ENCODE assay signal across 26 cellular contexts in the genomic region with DNA sequence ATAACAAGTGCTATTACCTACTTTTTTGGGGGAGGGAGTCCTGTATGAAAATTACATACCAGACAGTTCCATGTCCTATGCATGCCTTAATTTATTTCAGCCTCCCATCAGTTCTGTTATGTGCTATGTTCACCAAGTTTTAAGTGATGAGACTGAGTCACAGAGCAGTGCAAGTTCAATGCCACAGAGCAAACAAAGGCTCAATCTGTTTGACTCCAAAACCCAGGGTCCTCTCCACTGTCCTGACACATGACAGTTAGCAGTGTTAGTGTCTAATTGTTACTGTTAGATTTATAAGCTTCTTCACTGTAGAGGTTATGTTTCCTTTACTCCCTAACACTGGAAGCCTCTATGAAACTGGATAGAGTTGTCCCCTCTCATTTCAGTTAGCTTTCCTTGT.
"Had no signal": no experiment of that assay in that cellular context is flagged by ENCODE, and none has a peak within 500 bp of the region (broad histone marks: within the 10 kb centered on the region; RNA-seq: fewer than 3 reads in every experiment).

No MANE protein-coding gene starts in this region.

- H3K27ac ChIP-seq: brain microvascular endothelial cell, epithelial cell of prostate, esophagus squamous epithelium, WERI-Rb-1 had no signal

- ATAC-seq: activated CD4-positive, CD25-positive, alpha-beta regulatory T cell treated with anti-CD3 and anti-CD28 coated beads, Interleukin-2, amount 50 U/mL, for 24 hours; activated CD8-positive, alpha-beta T cell treated with anti-CD3 and anti-CD28 coated beads for 36 hours; activated T-cell treated with anti-CD3 and anti-CD28 coated beads, Interleukin-2, amount 50 U/mL, for 4 hours; activated T-helper 17 cell treated with anti-CD3 and anti-CD28 coated beads, Interleukin-2, amount 50 U/mL, for 72 hours; T-helper 17 cell had no signal

- H3K27me3 ChIP-seq: brain microvascular endothelial cell, esophagus squamous epithelium had no signal

- DNase-seq: activated B cell treated with CpG ODN at 0.5 μM for 24 hours; activated CD4-positive, alpha-beta T cell treated with anti-CD3 and anti-CD28 coated beads for 48 hours; activated CD4-positive, alpha-beta T cell treated with anti-CD3 and anti-CD28 coated beads, Interleukin-2, amount 50 U/mL, for 1 hour; activated CD4-positive, alpha-beta T cell treated with anti-CD3 and anti-CD28 coated beads, Interleukin-2, amount 50 U/mL, for 48 hours; activated CD8-positive, alpha-beta memory T cell treated with anti-CD3 and anti-CD28 coated beads for 24 hours; activated CD8-positive, alpha-beta T cell treated with anti-CD3 and anti-CD28 coated beads for 36 hours; activated effector memory CD4-positive, alpha-beta T cell treated with Interleukin-2 at 50 U/mL for 16 hours; activated gamma-delta T cell treated with Interleukin-2 at 50 U/mL for 16 hours; activated naive CD4-positive, alpha-beta T cell treated with anti-CD3 and anti-CD28 coated beads, Interleukin-2, amount 50 U/mL, for 16 hours; activated naive CD4-positive, alpha-beta T cell treated with Interleukin-2 at 50 U/mL for 16 hours; activated T-cell treated with anti-CD3 and anti-CD28 coated beads, Interleukin-2, amount 50 U/mL, for 4 hours; amniotic stem cell; anterior cingulate cortex; brain microvascular endothelial cell; caudate nucleus; cortex of kidney; effector CD8-positive, alpha-beta T cell; esophagus squamous epithelium; head of caudate nucleus; T-helper 1 cell; T-helper 17 cell; T1000; WERI-Rb-1 had no signal

- H3K9me3 ChIP-seq: esophagus squamous epithelium had no signal

- H3K4me1 ChIP-seq: esophagus squamous epithelium had no signal

- H3K36me3 ChIP-seq: brain microvascular endothelial cell, esophagus squamous epithelium, WERI-Rb-1 had no signal

- H3K4me3 ChIP-seq: esophagus squamous epithelium had no signal
